10 cellular contexts compared by ENCODE assay signal in genomic region chr17:44523672-44523972, GRCh38.
"Had no signal": no experiment of that assay in that cellular context is flagged by ENCODE, and none has a peak within 500 bp of the region (broad histone marks: within the 10 kb centered on the region; RNA-seq: fewer than 3 reads in every experiment).

No MANE protein-coding gene starts in this region.

- H3K36me3 ChIP-seq: esophagus muscularis mucosa, lower lobe of right lung, tibial nerve had no signal

- H3K27ac ChIP-seq: esophagus muscularis mucosa, lower lobe of right lung, tibial nerve had no signal

- H3K4me3 Mint-ChIP-seq: activated naive CD8-positive, alpha-beta T cell treated with anti-CD3 and anti-CD28 coated beads, Interleukin-2, amount 10 ng/mL, durations not matched to agents 7 days and 5 days; naive thymus-derived CD4-positive, alpha-beta T cell; stimulated activated effector memory CD8-positive, alpha-beta T cell treated with anti-CD3 and anti-CD28 coated beads, Interleukin-12 subunit alpha, Interleukin-12 subunit beta, amount 100 ng/mL, for 72 hours had no signal

- DNase-seq: activated CD4-positive, CD25-positive, alpha-beta regulatory T cell treated with anti-CD3 and anti-CD28 coated beads, Interleukin-2, amount 50 U/mL, for 72 hours; activated gamma-delta T cell had no signal

- H3K36me3 Mint-ChIP-seq: activated naive CD8-positive, alpha-beta T cell treated with anti-CD3 and anti-CD28 coated beads, Interleukin-2, amount 10 ng/mL, durations not matched to agents 7 days and 5 days; stimulated activated effector memory CD8-positive, alpha-beta T cell treated with anti-CD3 and anti-CD28 coated beads, Interleukin-12 subunit alpha, Interleukin-12 subunit beta, amount 100 ng/mL, for 72 hours had no signal

- H3K4me1 ChIP-seq: esophagus muscularis mucosa, lower lobe of right lung, tibial nerve had no signal

- H3K27ac Mint-ChIP-seq: activated naive CD8-positive, alpha-beta T cell treated with anti-CD3 and anti-CD28 coated beads, Interleukin-2, amount 10 ng/mL, durations not matched to agents 7 days and 5 days; naive thymus-derived CD4-positive, alpha-beta T cell; stimulated activated effector memory CD8-positive, alpha-beta T cell treated with anti-CD3 and anti-CD28 coated beads, Interleukin-12 subunit alpha, Interleukin-12 subunit beta, amount 100 ng/mL, for 72 hours had no signal

- H3K9me3 Mint-ChIP-seq: stimulated activated effector memory CD8-positive, alpha-beta T cell treated with anti-CD3 and anti-CD28 coated beads, Interleukin-12 subunit alpha, Interleukin-12 subunit beta, amount 100 ng/mL, for 72 hours had no signal

- H3K4me1 Mint-ChIP-seq: activated naive CD8-positive, alpha-beta T cell treated with anti-CD3 and anti-CD28 coated beads, Interleukin-2, amount 10 ng/mL, durations not matched to agents 7 days and 5 days; stimulated activated effector memory CD8-positive, alpha-beta T cell treated with anti-CD3 and anti-CD28 coated beads, Interleukin-12 subunit alpha, Interleukin-12 subunit beta, amount 100 ng/mL, for 72 hours had no signal

- FAIRE-seq: endometrium, small intestine had no signal

- H3K4me3 ChIP-seq: esophagus muscularis mucosa, lower lobe of right lung, tibial nerve had no signal
